ENCODE assay signal across 9 cellular contexts in genomic region chr15:60751985-60752952, GRCh38.
DNase-seq lines count a peak whose midpoint lies in the region; ATAC-seq and TF ChIP-seq lines count a peak whose summit lies in the region.
"Had no signal": no experiment of that assay in that cellular context is flagged by ENCODE, and none has a peak within 500 bp of the region (broad histone marks: within the 10 kb centered on the region; RNA-seq: fewer than 3 reads in every experiment).

No MANE protein-coding gene starts in this region.

- no peak for ATAC-seq in HG02938 (IDR thresholded peaks at IDR 0.05; ENCODE audit: unreplicated experiment)

- no peak overlapping the region for H3K4me3 Mint-ChIP-seq in mesothelial cell of epicardium

- no peaks in the 10 kb centered on the region for H3K36me3 Mint-ChIP-seq in mesothelial cell of epicardium

- H3K27ac ChIP-seq in coronary artery: peak overlapping the region; percentile 65 to 76
- H3K27ac ChIP-seq: A549 had no signal

- H3K27ac Mint-ChIP-seq in mesothelial cell of epicardium: no peak overlapping the region

- peaks cover 2% of the 10 kb centered on the region for H3K4me1 Mint-ChIP-seq in mesothelial cell of epicardium

- TF ChIP-seq CTCF in coronary artery (IDR thresholded peaks at IDR 0.05): no peak
- TF ChIP-seq CTCF in mesothelial cell of epicardium (IDR thresholded peaks at IDR 0.05; ENCODE audit: unreplicated experiment): no peak

- H3K27me3 Mint-ChIP-seq in mesothelial cell of epicardium (ENCODE audit: low read depth): peaks cover 22% of the 10 kb centered on the region

- peak in 2 of 3 experiments; percentile 48 to 75 for DNase-seq in NCI-H1417 (lab: John Stamatoyannopoulos, UW)
- no peak for DNase-seq in NCI-H1417 treated with DMSO at 0.1 percent for 48 hours (lab: John Stamatoyannopoulos, UW)
- no peak for DNase-seq in coronary artery (ENCODE audit: low spot score)
- DNase-seq in medulla oblongata (ENCODE audit: extremely low spot score): peak; percentile 68
- DNase-seq in ureter (ENCODE audit: low spot score): peak; percentile 54
- DNase-seq in GF-D8 (lab: John Stamatoyannopoulos, UW): no peak
- no peak for DNase-seq in mesothelial cell of epicardium (ENCODE audit: low spot score in 2 of 2, unreplicated experiment in 2 of 2)

- H3K4me3 ChIP-seq in coronary artery: peak overlapping the region; percentile 54
- H3K4me3 ChIP-seq: A549 had no signal

- H3K9me3 Mint-ChIP-seq in mesothelial cell of epicardium: peaks cover 7% of the 10 kb centered on the region

Comparison
In these comparisons a context has a peak if more than half of its experiments do, and no peak if none do; other contexts are left out.
1. DNase-seq: peak in NCI-H1417 (2 of 3), medulla oblongata (single experiment) and ureter (single experiment); none in NCI-H1417 treated with DMSO at 0.1 percent for 48 hours (single experiment), coronary artery (single experiment), GF-D8 (single experiment) and mesothelial cell of epicardium (0 of 2).